In the genomic region with DNA sequence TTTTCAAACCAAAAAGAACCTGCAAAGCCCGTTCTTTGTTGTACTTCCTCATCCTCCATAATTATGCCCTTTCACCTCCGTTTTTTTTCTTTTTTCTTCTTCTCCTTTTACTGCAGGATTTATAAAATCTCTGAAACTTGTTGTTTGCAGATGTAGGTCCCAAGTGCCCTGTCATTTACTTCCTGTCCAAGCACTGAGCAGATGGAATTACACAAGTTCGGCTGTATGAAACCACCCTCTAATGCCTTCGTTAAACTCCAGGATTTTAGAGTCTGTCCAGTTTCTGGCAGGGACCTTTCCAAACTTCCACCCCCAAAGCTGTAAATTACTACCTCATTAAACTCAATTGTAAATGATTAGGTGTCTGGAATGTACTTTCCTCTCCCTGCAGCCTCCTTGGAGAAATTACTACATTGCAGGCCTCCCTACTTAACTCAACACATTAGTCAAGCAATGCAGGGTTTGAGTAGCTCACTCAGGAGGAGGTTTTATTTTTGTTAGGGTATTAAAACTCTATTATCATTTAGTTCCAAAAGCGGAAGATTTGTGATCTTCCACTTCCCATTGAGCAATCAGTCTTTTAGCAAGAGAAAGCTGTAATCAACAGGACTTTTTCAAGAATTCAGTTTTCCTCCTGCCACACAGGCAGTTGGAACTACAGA, we compare ENCODE assay signal across 12 cellular contexts.
DNase-seq lines count a peak whose midpoint lies in the region; ATAC-seq and TF ChIP-seq lines count a peak whose summit lies in the region.
"Had no signal": no experiment of that assay in that cellular context is flagged by ENCODE, and none has a peak within 500 bp of the region (broad histone marks: within the 10 kb centered on the region; RNA-seq: fewer than 3 reads in every experiment).

No MANE protein-coding gene starts in this region.

- H2AFZ ChIP-seq in ACC112 (ENCODE audit: low read length, unreplicated experiment) = peak overlapping the region; percentile 22

- no peaks in the 10 kb centered on the region for H3K36me3 ChIP-seq in ACC112 (ENCODE audit: insufficient read depth, low read length)
- no peaks in the 10 kb centered on the region for H3K36me3 ChIP-seq in neutrophil

- DNase-seq in NOMO-1 treated with dmso at 0.1 percent for 144 hours (lab: John Stamatoyannopoulos, UW; ENCODE audit: unreplicated experiment) (peak; percentile 47), foreskin fibroblast (peak; percentile 41 to 56), NAMALWA (ENCODE audit: low spot score) (no peak), left colon (no peak), anterior cingulate cortex (lab: John Stamatoyannopoulos, UW) (no peak)
- DNase-seq: activated CD4-positive, CD25-positive, alpha-beta regulatory T cell; dorsolateral prefrontal cortex had no signal

- intact Hi-C loops in left colon (cut with DNase I, micrococcal nuclease) = no loop called here

- ATAC-seq in GM18498 (IDR thresholded peaks at IDR 0.05; ENCODE audit: unreplicated experiment) (no peak), left colon (no peak)
- ATAC-seq: SK-N-SH treated with all-trans-retinoic acid at 6 μM for 48 hours had no signal

- no peaks in the 10 kb centered on the region for H3K27me3 ChIP-seq in ACC112 (ENCODE audit: insufficient read depth, low read length)
- no peaks in the 10 kb centered on the region for H3K27me3 ChIP-seq in neutrophil
- H3K27me3 ChIP-seq: dorsolateral prefrontal cortex had no signal

- H3K9me3 ChIP-seq in neutrophil = no peaks in the 10 kb centered on the region

- H3K4me3 ChIP-seq in ACC112 (ENCODE audit: low read depth, low read length) (no peak overlapping the region), foreskin fibroblast (ENCODE audit: low read depth in 1 of 2, low read length in 2 of 2) (no peak overlapping the region), neutrophil (ENCODE audit: low read depth in 1 of 2, low read length in 1 of 2) (peak overlapping the region; percentile 33 to 37)
- H3K4me3 ChIP-seq: dorsolateral prefrontal cortex had no signal

- TF ChIP-seq CTCF in foreskin fibroblast (IDR thresholded peaks at IDR 0.05; ENCODE audit: low read depth, low read length) = no peak
- no peak for TF ChIP-seq CTCF in neutrophil (IDR thresholded peaks at IDR 0.05)

- H3K27ac ChIP-seq in ACC112 (ENCODE audit: low read depth, low read length) (no peak overlapping the region), neutrophil (peak overlapping the region; percentile 87)
- H3K27ac ChIP-seq: KMS-11 had no signal

- no peaks in the 10 kb centered on the region for H3K79me2 ChIP-seq in ACC112 (ENCODE audit: control insufficient read depth, insufficient read depth, low read length, unreplicated experiment)

- H3K4me1 ChIP-seq in ACC112 (ENCODE audit: control insufficient read depth, insufficient read depth, low read length, unreplicated experiment) = peaks cover 21% of the 10 kb centered on the region
- peaks cover 27 to 28% of the 10 kb centered on the region in 2 experiments for H3K4me1 ChIP-seq in neutrophil (ENCODE audit: control insufficient read depth in 1 of 2, insufficient read depth in 1 of 2, low read depth in 1 of 2, low read length in 1 of 2)

Comparison
In these comparisons a context has a peak if more than half of its experiments do, and no peak if none do; other contexts are left out.
1. H3K4me3 ChIP-seq: peak in neutrophil (2 of 2); none in ACC112 (single experiment) and foreskin fibroblast (0 of 2).
2. DNase-seq: peak in NOMO-1 treated with dmso at 0.1 percent for 144 hours (single experiment) and foreskin fibroblast (2 of 2); none in NAMALWA (single experiment), left colon (0 of 2) and anterior cingulate cortex (0 of 58).